ENCODE assay signal across 25 cellular contexts in genomic region chr7:73314271-73314670, GRCh38. TPM values are rescaled to one million over a fixed set of nuclear protein-coding genes. Genes with fewer than 3 reads are reported as not detected.
A peak's percentile ranks its signal among the peaks of the same experiment; 100 is the strongest.
DNase-seq lines count a peak whose midpoint lies in the region; ATAC-seq and TF ChIP-seq lines count a peak whose summit lies in the region.
"Had no signal": no experiment of that assay in that cellular context is flagged by ENCODE, and none has a peak within 500 bp of the region (broad histone marks: within the 10 kb centered on the region; RNA-seq: fewer than 3 reads in every experiment).

No MANE protein-coding gene starts in this region.

- no peak for TF ChIP-seq POLR2A in IMR-90 (IDR thresholded peaks at IDR 0.05; ENCODE audit: low read depth, low read length)

- POLR2A ChIA-PET in IMR-90 (lab: Charles Lee; ENCODE audit: unreplicated experiment): no interaction called here

- H3K36me3 Mint-ChIP-seq in type B pancreatic cell: no peaks in the 10 kb centered on the region
- H3K36me3 Mint-ChIP-seq: CD14-positive monocyte; CD4-positive, alpha-beta memory T cell; CD4-positive, CD25-positive, alpha-beta regulatory T cell; CD8-positive, alpha-beta memory T cell had no signal

- TF ChIP-seq RAD21 in IMR-90 (IDR thresholded peaks at IDR 0.05; ENCODE audit: low read length): no peak

- H2AK9ac ChIP-seq in IMR-90 (replicated peaks; ENCODE audit: low read depth, low read length, poor library complexity): no peak overlapping the region

- no peaks in the 10 kb centered on the region for H4K20me1 ChIP-seq in IMR-90 (ENCODE audit: insufficient read depth, low read length)
- H4K20me1 ChIP-seq: BLaER1 had no signal

- H3K4me1 Mint-ChIP-seq in type B pancreatic cell (ENCODE audit: unreplicated experiment): no peaks in the 10 kb centered on the region

- no peak overlapping the region for H3K4ac ChIP-seq in IMR-90 (ENCODE audit: low read depth, low read length)

- peak overlapping the region; percentile 41 for H2AFZ ChIP-seq in IMR-90 (replicated peaks; ENCODE audit: low read length, poor library complexity)

- H3K4me1 ChIP-seq in IMR-90 (ENCODE audit: control insufficient read depth, insufficient read depth, low read length) (no peaks in the 10 kb centered on the region), lower lobe of right lung (peaks cover under 1% of the 10 kb centered on the region), right cardiac atrium (ENCODE audit: control insufficient read depth, insufficient read depth, low read length) (peaks cover under 1% of the 10 kb centered on the region)
- H3K4me1 ChIP-seq: BE2C had no signal

- H3K27ac ChIP-seq in IMR-90 (ENCODE audit: insufficient read depth, low read length): no peak overlapping the region
- no peak overlapping the region for H3K27ac ChIP-seq in lower lobe of right lung
- H3K27ac ChIP-seq in right cardiac atrium (ENCODE audit: low read length): no peak overlapping the region
- H3K27ac ChIP-seq: BLaER1 had no signal

- WGBS in IMR-90 (ENCODE audit: extremely low coverage in 2 of 2, insufficient read length in 1 of 2), 2 experiments: 89% methylated on average over 2 of the region's 5 CpGs; no CpG with 5 or more reads in 1 of the 2 experiments
- 82% methylated on average over 5 of the region's 5 CpGs for WGBS in right cardiac atrium

- no peak overlapping the region for H4K5ac ChIP-seq in IMR-90 (ENCODE audit: low read depth, low read length)

- intact Hi-C loops in IMR-90 (cut with micrococcal nuclease) (no loop called here), lower lobe of right lung (cut with DNase I) (no loop called here), right cardiac atrium (cut with DNase I) (no loop called here)

- H3K14ac ChIP-seq in IMR-90 (replicated peaks; ENCODE audit: low read depth, low read length): no peak overlapping the region

- no peak overlapping the region for H3K9ac ChIP-seq in IMR-90 (ENCODE audit: low read depth, low read length)
- H3K9ac ChIP-seq: BLaER1 had no signal

- no peak overlapping the region for H3K4me3 Mint-ChIP-seq in type B pancreatic cell
- H3K4me3 Mint-ChIP-seq: CD14-positive monocyte; CD4-positive, alpha-beta memory T cell; CD4-positive, CD25-positive, alpha-beta regulatory T cell; CD8-positive, alpha-beta memory T cell had no signal

- H2BK15ac ChIP-seq in IMR-90 (ENCODE audit: low read depth, low read length): no peak overlapping the region

- H3K56ac ChIP-seq in IMR-90 (ENCODE audit: extremely low read depth, insufficient read depth, low read length): no peak overlapping the region

- in situ Hi-C loops in IMR-90 (cut with MboI; ENCODE audit: low sequenced_read_pairs): no loop called here

- H3K9me3 ChIP-seq in IMR-90 (ENCODE audit: control insufficient read depth, insufficient read depth, low read length): no peaks in the 10 kb centered on the region
- no peaks in the 10 kb centered on the region for H3K9me3 ChIP-seq in lower lobe of right lung
- no peaks in the 10 kb centered on the region for H3K9me3 ChIP-seq in right cardiac atrium (ENCODE audit: control insufficient read depth, low read length)
- H3K9me3 ChIP-seq: BE2C, BLaER1 had no signal

- TF ChIP-seq CTCF in IMR-90 (conservative IDR thresholded peaks at IDR 0.05; ENCODE audit: low read depth, low read length): no peak
- TF ChIP-seq CTCF in lower lobe of right lung (IDR thresholded peaks at IDR 0.05): no peak
- no peak for TF ChIP-seq CTCF in type B pancreatic cell (conservative IDR thresholded peaks at IDR 0.05)

- H2BK5ac ChIP-seq in IMR-90 (ENCODE audit: low read depth, low read length, poor library complexity, severe bottlenecking): no peak overlapping the region

- H3K18ac ChIP-seq in IMR-90 (ENCODE audit: low read depth, low read length): no peak overlapping the region

- no peaks in the 10 kb centered on the region for H3K27me3 Mint-ChIP-seq in type B pancreatic cell
- H3K27me3 Mint-ChIP-seq: CD4-positive, alpha-beta memory T cell; CD4-positive, CD25-positive, alpha-beta regulatory T cell had no signal

- no peak overlapping the region for H2BK20ac ChIP-seq in IMR-90 (ENCODE audit: low read depth, low read length)

- no peak overlapping the region for H3K4me3 ChIP-seq in IMR-90 (ENCODE audit: insufficient read depth, low read depth, low read length)
- H3K4me3 ChIP-seq in lower lobe of right lung: no peak overlapping the region
- H3K4me3 ChIP-seq in right cardiac atrium (ENCODE audit: low read length): no peak overlapping the region
- H3K4me3 ChIP-seq: BLaER1 had no signal

- no peak overlapping the region for H3K27ac Mint-ChIP-seq in type B pancreatic cell
- H3K27ac Mint-ChIP-seq: CD14-positive monocyte; CD4-positive, alpha-beta memory T cell; CD4-positive, CD25-positive, alpha-beta regulatory T cell; CD8-positive, alpha-beta memory T cell had no signal

- CTCF ChIA-PET in IMR-90 (lab: Yijun Ruan, JAX): no interaction called here

- H3K36me3 ChIP-seq in IMR-90 (ENCODE audit: control insufficient read depth, insufficient read depth, low read length) (no peaks in the 10 kb centered on the region), lower lobe of right lung (no peaks in the 10 kb centered on the region)
- H3K36me3 ChIP-seq: BE2C, BLaER1 had no signal

- ATAC-seq in IMR-90 (ENCODE audit: low read depth): no peak
- no peak for ATAC-seq in lower lobe of right lung
- ATAC-seq in HG03442 (IDR thresholded peaks at IDR 0.05; ENCODE audit: unreplicated experiment): no peak
- no peak for ATAC-seq in right cardiac atrium

- dilution Hi-C loops in IMR-90 (cut with HindIII; ENCODE audit: low sequenced_read_pairs, unreplicated experiment): no loop called here

- H4K91ac ChIP-seq in IMR-90 (ENCODE audit: insufficient read depth, low read depth, low read length): no peak overlapping the region

- peaks cover 2% of the 10 kb centered on the region in 2 experiments for H3K79me1 ChIP-seq in IMR-90 (ENCODE audit: low read depth in 1 of 2, low read length in 2 of 2)

- BruUV-seq in IMR-90 (replicated peaks; lab: Mats Ljungman, UMichigan): no TSS peak

- H3K9me3 Mint-ChIP-seq in type B pancreatic cell: no peaks in the 10 kb centered on the region
- H3K9me3 Mint-ChIP-seq: CD14-positive monocyte; CD4-positive, alpha-beta memory T cell; CD8-positive, alpha-beta memory T cell had no signal

- peaks cover 4% of the 10 kb centered on the region for H3K9me1 ChIP-seq in IMR-90 (ENCODE audit: insufficient read depth, low read length)

- H2BK120ac ChIP-seq in IMR-90 (ENCODE audit: low read depth, low read length): no peak overlapping the region

- H3K23ac ChIP-seq in IMR-90 (ENCODE audit: low read depth, low read length): no peak overlapping the region

- H4K8ac ChIP-seq in IMR-90 (ENCODE audit: low read depth in 2 of 2, low read length in 2 of 2): no peak overlapping the region

- H3K4me2 ChIP-seq in IMR-90 (ENCODE audit: low read depth, low read length): no peak overlapping the region
- H3K4me2 ChIP-seq: BLaER1 had no signal

- no peak overlapping the region for H2AK5ac ChIP-seq in IMR-90 (ENCODE audit: low read depth, low read length)

- peaks cover 3% of the 10 kb centered on the region for H3K27me3 ChIP-seq in IMR-90 (ENCODE audit: control insufficient read depth, insufficient read depth, low read length)
- H3K27me3 ChIP-seq in lower lobe of right lung (ENCODE audit: low read depth): no peaks in the 10 kb centered on the region
- no peaks in the 10 kb centered on the region for H3K27me3 ChIP-seq in right cardiac atrium (ENCODE audit: control insufficient read depth, insufficient read depth)
- H3K27me3 ChIP-seq: BE2C, BLaER1 had no signal

- DNase-seq in IMR-90 (no peak), cerebellar cortex (ENCODE audit: low spot score) (peak; percentile 70), lower lobe of right lung (peak; percentile 29), ureter (ENCODE audit: low spot score) (no peak), type B pancreatic cell (ENCODE audit: extremely low spot score, unreplicated experiment) (no peak), right cardiac atrium (no peak)
- DNase-seq: 8988T; ACHN; BE2C; CD4-positive, alpha-beta memory T cell; CD4-positive, CD25-positive, alpha-beta regulatory T cell; CD8-positive, alpha-beta memory T cell; COR-L47; DMS 273 treated with DMSO at 0.1 percent for 48 hours; DMS153; DMS79; DND-41; EL; GF-D8 had no signal

TF ChIP-seq in IMR-90, 13 proteins besides CTCF, POLR2A, EP300 and RAD21 (continues in another document):
- TF ChIP-seq SMC3 (IDR thresholded peaks at IDR 0.05; ENCODE audit: low read depth, low read length) (no peak), CEBPB (IDR thresholded peaks at IDR 0.05; ENCODE audit: low read depth, low read length) (no peak), MAZ (IDR thresholded peaks at IDR 0.05; ENCODE audit: borderline replicate concordance, low read depth, low read length) (no peak), MAFK (IDR thresholded peaks at IDR 0.05; ENCODE audit: low read depth, low read length) (no peak), RCOR1 (IDR thresholded peaks at IDR 0.05; ENCODE audit: insufficient replicate concordance, low read length) (no peak), CHD1 (IDR thresholded peaks at IDR 0.05; ENCODE audit: low read depth, low read length) (no peak), RFX5 (IDR thresholded peaks at IDR 0.05; ENCODE audit: low read depth, low read length) (no peak)

RNA-seq across cellular contexts. Expression of gene NSUN5, which starts 5.6 kb away (rescaled TPM):
- total RNA-seq in IMR-90 (2012; rRNA removed) (10.0 and 11.4 TPM in 2 replicates), lower lobe of right lung (27.1 TPM), ureter (23.8 TPM), type B pancreatic cell (ENCODE audit: low replicate concordance) (21.3 and 26.8 TPM in 2 replicates), right cardiac atrium (10 to 100 TPM; 14.0 to 18.7 (median 15.9) TPM)
- polyA plus RNA-seq in IMR-90 (2012; rRNA removed) (17.7 and 21.0 TPM in 2 replicates), right cardiac atrium (14.6 TPM)
- polyA plus RNA-seq in IMR-90 (2012; cell fraction: cytosol; rRNA removed): 14.2 and 19.7 TPM in 2 replicates
- polyA plus RNA-seq in IMR-90 (2012; cell fraction: nucleus; rRNA removed; ENCODE audit: low replicate concordance): 31.9 and 59.9 TPM in 2 replicates

RNA-seq across cellular contexts. Expression of gene TRIM50, which starts 13.6 kb away (rescaled TPM):
- total RNA-seq in IMR-90 (2012; rRNA removed) (not detected in 2 replicates), lower lobe of right lung (not detected), ureter (not detected), type B pancreatic cell (ENCODE audit: low replicate concordance) (0.76 and 4.6 TPM in 2 replicates), right cardiac atrium (under 1 TPM in 2 of 4 donors, not detected in 2; 0.12 to 0.17 TPM)
- polyA plus RNA-seq in IMR-90 (2012; rRNA removed) (not detected in 2 replicates), right cardiac atrium (0.07 TPM)
- not detected in 2 replicates for polyA plus RNA-seq in IMR-90 (2012; cell fraction: cytosol; rRNA removed)
- polyA plus RNA-seq in IMR-90 (2012; cell fraction: nucleus; rRNA removed; ENCODE audit: low replicate concordance): not detected in 2 replicates
- total RNA-seq: A673; CD4-positive, alpha-beta memory T cell; CD4-positive, CD25-positive, alpha-beta regulatory T cell; CD8-positive, alpha-beta memory T cell; Daoy had no signal
- polyA plus RNA-seq: AG04450; CD14-positive monocyte; CD4-positive, alpha-beta memory T cell; CD4-positive, CD25-positive, alpha-beta regulatory T cell; CD8-positive, alpha-beta memory T cell had no signal

RNA-seq across cellular contexts. Expression of gene FKBP6, which starts 13.7 kb away (rescaled TPM):
- total RNA-seq in IMR-90 (2012; rRNA removed) (not detected in 2 replicates), lower lobe of right lung (0.47 TPM), ureter (not detected), type B pancreatic cell (ENCODE audit: low replicate concordance) (not detected in 2 replicates), right cardiac atrium (not detected)
- polyA plus RNA-seq in IMR-90 (2012; rRNA removed) (not detected in 2 replicates), right cardiac atrium (not detected)
- not detected in 2 replicates for polyA plus RNA-seq in IMR-90 (2012; cell fraction: cytosol; rRNA removed)
- polyA plus RNA-seq in IMR-90 (2012; cell fraction: nucleus; rRNA removed; ENCODE audit: low replicate concordance): not detected in 2 replicates
- total RNA-seq: A673; CD4-positive, alpha-beta memory T cell; CD4-positive, CD25-positive, alpha-beta regulatory T cell; CD8-positive, alpha-beta memory T cell had no signal
- polyA plus RNA-seq: AG04450; CD14-positive monocyte; CD4-positive, alpha-beta memory T cell; CD4-positive, CD25-positive, alpha-beta regulatory T cell; CD8-positive, alpha-beta memory T cell had no signal

Comparison
In these comparisons a context has a peak if more than half of its experiments do, and no peak if none do; other contexts are left out.
1. DNase-seq: peak in cerebellar cortex (single experiment) and lower lobe of right lung (single experiment); none in IMR-90 (single experiment), ureter (single experiment), type B pancreatic cell (single experiment) and right cardiac atrium (0 of 3).